Comparison of ENCODE assay signal across 11 cellular contexts in the genomic region with DNA sequence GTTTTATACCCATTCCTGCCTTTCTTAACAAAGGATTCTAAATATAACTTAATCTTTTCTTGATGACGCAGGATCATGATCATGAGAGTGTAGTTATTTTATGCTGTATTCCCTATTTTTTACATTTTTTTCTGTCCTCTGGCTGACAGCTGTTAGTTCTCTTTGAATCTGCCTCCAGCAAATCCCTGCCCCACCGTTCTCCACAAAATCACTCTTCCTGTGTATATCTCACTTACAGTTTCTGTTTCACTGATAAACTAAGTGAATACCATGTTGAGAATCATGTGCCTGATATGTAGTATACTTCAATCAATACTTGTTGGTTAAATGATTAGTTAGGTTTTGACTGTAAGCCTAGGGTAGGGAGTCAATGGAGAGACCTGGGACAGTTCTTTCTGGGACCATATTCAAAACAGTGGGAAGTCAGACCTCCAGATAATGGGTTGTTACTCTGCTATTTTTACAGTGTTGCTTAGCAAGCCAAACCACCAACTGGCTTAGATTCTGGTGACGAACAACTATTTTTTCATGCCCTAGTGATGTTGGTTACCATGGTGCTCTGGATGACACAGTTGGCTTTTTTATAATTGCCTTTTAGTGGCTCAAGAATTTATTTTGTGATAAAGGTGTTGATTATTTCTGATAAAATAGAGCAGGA. TPM values are rescaled to one million over a fixed set of nuclear protein-coding genes. Genes with fewer than 3 reads are reported as not detected.
DNase-seq lines count a peak whose midpoint lies in the region; ATAC-seq and TF ChIP-seq lines count a peak whose summit lies in the region.
"Had no signal": no experiment of that assay in that cellular context is flagged by ENCODE, and none has a peak within 500 bp of the region (broad histone marks: within the 10 kb centered on the region; RNA-seq: fewer than 3 reads in every experiment).

No MANE protein-coding gene starts in this region.

- no peak overlapping the region for H3K27ac ChIP-seq in heart left ventricle
- H3K27ac ChIP-seq: testis had no signal

- no peak for TF ChIP-seq POLR2A in heart left ventricle (IDR thresholded peaks at IDR 0.05)

- ATAC-seq in heart left ventricle: peak in 3 of 4 donors; percentile 32 to 74 (median 49)
- no peak for ATAC-seq in GM18907 (IDR thresholded peaks at IDR 0.05; ENCODE audit: unreplicated experiment)

- H3K36me3 ChIP-seq in heart left ventricle (no peaks in the 10 kb centered on the region), H7 (replicated peaks; ENCODE audit: control insufficient read depth, insufficient read depth, low read length) (no peaks in the 10 kb centered on the region)

- DNase-seq in heart left ventricle (no peak), cardiac septum (ENCODE audit: low spot score) (no peak), RPMI7951 (ENCODE audit: low read depth) (peak; percentile 86), hepatic stellate cell (ENCODE audit: low spot score) (peak; percentile 13), superior temporal gyrus (ENCODE audit: extremely low spot score) (peak; percentile 63), H7 (no peak)
- DNase-seq in stimulated activated CD8-positive, alpha-beta memory T cell treated with anti-CD3 and anti-CD28 coated beads, Interleukin-4, amount 100 ng/mL, for 48 hours: no peak
- DNase-seq: NCI-H510A, testis had no signal

- intact Hi-C loops in heart left ventricle (cut with DNase I) (no loop called here), cardiac septum (cut with DNase I) (no loop called here)

- WGBS in heart left ventricle, 4 donors: 28 to 45% (median 38%) methylated on average over 3 of the region's 3 CpGs

- H3K27me3 ChIP-seq in heart left ventricle (no peaks in the 10 kb centered on the region), H7 (ENCODE audit: control insufficient read depth, insufficient read depth, low read length) (no peaks in the 10 kb centered on the region)
- H3K27me3 ChIP-seq: testis had no signal

- no peak for TF ChIP-seq CTCF in heart left ventricle (IDR thresholded peaks at IDR 0.05)

- H3K4me1 ChIP-seq in heart left ventricle: peaks cover 0 to 14% (median 0%) of the 10 kb centered on the region in 12 donors

- H3K9me3 ChIP-seq in heart left ventricle: no peaks in the 10 kb centered on the region
- H3K9me3 ChIP-seq: testis had no signal

- H3K4me3 ChIP-seq in heart left ventricle (peak overlapping the region in 1 of 12 donors; percentile 20), H7 (ENCODE audit: insufficient read depth, low read depth, low read length) (no peak overlapping the region)
- H3K4me3 ChIP-seq: testis had no signal

RNA-seq across cellular contexts. Expression of a gene that starts 12.8 kb away (rescaled TPM):
- under 1 TPM in 6 of 9 donors, not detected in 3; 0.04 to 0.43 (median 0.13) TPM for total RNA-seq in heart left ventricle
- polyA plus RNA-seq in heart left ventricle: under 1 TPM in 1 of 2 donors, not detected in 1; 0.08 TPM
- total RNA-seq in cardiac septum: 0.22 TPM
- 1.4 and 2.2 TPM in 2 replicates for total RNA-seq in RPMI7951 (2014; rRNA removed; shearing (Covaris generic))
- 0.52 and 0.66 TPM in 2 replicates for total RNA-seq in H7 (2014; rRNA removed; shearing (Covaris generic))
- total RNA-seq: lung microvascular endothelial cell had no signal

Comparison
In these comparisons a context has a peak if more than half of its experiments do, and no peak if none do; other contexts are left out.
1. DNase-seq: peak in RPMI7951 (single experiment), hepatic stellate cell (single experiment) and superior temporal gyrus (single experiment); none in heart left ventricle (0 of 5), cardiac septum (single experiment), H7 (single experiment) and stimulated activated CD8-positive, alpha-beta memory T cell treated with anti-CD3 and anti-CD28 coated beads, Interleukin-4, amount 100 ng/mL, for 48 hours (single experiment).